Comparison of ENCODE assay signal across 9 cellular contexts in genomic region chr19:45817010-45817724, GRCh38. TPM values are rescaled to one million over a fixed set of nuclear protein-coding genes. Genes with fewer than 3 reads are reported as not detected.
DNase-seq lines count a peak whose midpoint lies in the region; ATAC-seq, FAIRE-seq and TF ChIP-seq lines count a peak whose summit lies in the region.
"Had no signal": no experiment of that assay in that cellular context is flagged by ENCODE, and none has a peak within 500 bp of the region (broad histone marks: within the 10 kb centered on the region; RNA-seq: fewer than 3 reads in every experiment).

No MANE protein-coding gene starts in this region.

- H3K9me3 Mint-ChIP-seq in activated CD4-positive, alpha-beta T cell treated with anti-CD3 and anti-CD28 coated beads, Interleukin-2, amount 10 ng/mL, durations not matched to agents 7 days and 5 days = no peaks in the 10 kb centered on the region

- H3K4me1 ChIP-seq in BLaER1 = peaks cover 46% of the 10 kb centered on the region
- H3K4me1 ChIP-seq in liver (ENCODE audit: control insufficient read depth in 4 of 4, insufficient read depth in 4 of 4, low read length in 3 of 4) = peaks cover 0 to 7% (median 0%) of the 10 kb centered on the region in 4 donors

- H3K27ac ChIP-seq in BLaER1 (peak overlapping the region; percentile 44; the same call in 1 of the 2 replicates), liver (ENCODE audit: low read depth in 1 of 2, low read length in 2 of 2) (no peak overlapping the region)

- FAIRE-seq in GM19239 (lab: Jason Lieb, UNC) = peak; percentile 97

- peak overlapping the region; percentile 90 for H3K4me2 ChIP-seq in BLaER1

- H4K20me1 ChIP-seq in BLaER1 = peaks cover 13% of the 10 kb centered on the region

- H3K4me1 Mint-ChIP-seq in activated CD4-positive, alpha-beta T cell treated with anti-CD3 and anti-CD28 coated beads, Interleukin-2, amount 10 ng/mL, durations not matched to agents 7 days and 5 days = peaks cover 7% of the 10 kb centered on the region

- no peaks in the 10 kb centered on the region for H3K27me3 Mint-ChIP-seq in activated CD4-positive, alpha-beta T cell treated with anti-CD3 and anti-CD28 coated beads, Interleukin-2, amount 10 ng/mL, durations not matched to agents 7 days and 5 days

- 22% methylated on average over 24 of the region's 24 CpGs for WGBS in liver

- no peak overlapping the region for H3K27ac Mint-ChIP-seq in activated CD4-positive, alpha-beta T cell treated with anti-CD3 and anti-CD28 coated beads, Interleukin-2, amount 10 ng/mL, durations not matched to agents 7 days and 5 days

- no peaks in the 10 kb centered on the region for H3K27me3 ChIP-seq in BLaER1
- no peaks in the 10 kb centered on the region for H3K27me3 ChIP-seq in liver (ENCODE audit: control insufficient read depth in 4 of 4, insufficient read depth in 4 of 4, low read length in 3 of 4)

- H3K9me3 ChIP-seq in BLaER1 = no peaks in the 10 kb centered on the region
- H3K9me3 ChIP-seq in liver (ENCODE audit: control insufficient read depth in 4 of 4, low read length in 3 of 4) = no peaks in the 10 kb centered on the region

- H3K36me3 Mint-ChIP-seq in activated CD4-positive, alpha-beta T cell treated with anti-CD3 and anti-CD28 coated beads, Interleukin-2, amount 10 ng/mL, durations not matched to agents 7 days and 5 days (ENCODE audit: low read depth) = peaks cover 3% of the 10 kb centered on the region

- POLR2A ChIA-PET in activated CD4-positive, alpha-beta T cell treated with anti-CD3 and anti-CD28 coated beads, Interleukin-2, amount 10 ng/mL, durations not matched to agents 7 days and 5 days (lab: Charles Lee) = interaction anchor here (0.5 kb wide), 1 partner anchor 101 kb away, joined by 3 read pairs; no protein-coding TSS in a partner anchor

- H3K4me3 ChIP-seq in BLaER1 (no peak overlapping the region), liver (ENCODE audit: low read depth in 1 of 3, low read length in 3 of 3) (no peak overlapping the region)

- DNase-seq in GM19239 (ENCODE audit: insufficient read length, low spot score) (peak; percentile 100), NCI-H526 treated with DMSO at 0.1 percent for 48 hours (lab: John Stamatoyannopoulos, UW) (peak; percentile 68), dermis blood vessel endothelial cell (peak; percentile 97)
- DNase-seq in activated CD4-positive, alpha-beta T cell treated with anti-CD3 and anti-CD28 coated beads, Interleukin-2, amount 10 ng/mL, durations not matched to agents 7 days and 5 days = peak; percentile 97
- peak; percentile 91 to 96 (median 94) for DNase-seq in stimulated activated CD4-positive, alpha-beta T cell treated with anti-CD3 and anti-CD28 coated beads, TNF-alpha, amount 100 ng/mL, for 4 hours (ENCODE audit: low read depth in 3 of 3)

- ATAC-seq in HG03460 (IDR thresholded peaks at IDR 0.05; ENCODE audit: unreplicated experiment) = peak; percentile 80

- H3K4me3 Mint-ChIP-seq in activated CD4-positive, alpha-beta T cell treated with anti-CD3 and anti-CD28 coated beads, Interleukin-2, amount 10 ng/mL, durations not matched to agents 7 days and 5 days = no peak overlapping the region

- peak; percentile 98 for TF ChIP-seq CTCF in liver (IDR thresholded peaks at IDR 0.05; ENCODE audit: low read depth, low read length, missing input control)

- H3K36me3 ChIP-seq in BLaER1 (peaks cover 39% of the 10 kb centered on the region), liver (ENCODE audit: control insufficient read depth in 4 of 4, insufficient read depth in 3 of 4, low read depth in 1 of 4, low read length in 3 of 4) (peaks cover 3 to 28% (median 8%) of the 10 kb centered on the region in 4 donors)

- peak; percentile 88 to 90 for TF ChIP-seq RAD21 in liver (IDR thresholded peaks at IDR 0.05)

- CTCF ChIA-PET in activated CD4-positive, alpha-beta T cell treated with anti-CD3 and anti-CD28 coated beads, Interleukin-2, amount 10 ng/mL, durations not matched to agents 7 days and 5 days (lab: Charles Lee) = interaction anchor here (0.5 to 3.3 kb wide), 39 partner anchors 9 to 485 kb away, joined by 3 to 16 read pairs (median 4); partner anchors contain the start of genes DMPK, DMWD, IRF2BP1 and PGLYRP1

- no peak overlapping the region for H3K9ac ChIP-seq in BLaER1
- H3K9ac ChIP-seq in liver (ENCODE audit: low read depth in 1 of 2, low read length in 2 of 2) = no peak overlapping the region

TF ChIP-seq in liver, 16 proteins besides CTCF, POLR2A, EP300 and RAD21 (continues in another document):
- TF ChIP-seq JUND (IDR thresholded peaks at IDR 0.05) (no peak), ATF3 (IDR thresholded peaks at IDR 0.05) (no peak), TAF1 (conservative IDR thresholded peaks at IDR 0.05) (no peak), EGR1 (IDR thresholded peaks at IDR 0.05; ENCODE audit: low read depth in 2 of 2) (no peak), HNF4G (IDR thresholded peaks at IDR 0.05) (no peak), REST (IDR thresholded peaks at IDR 0.05) (no peak), YY1 (IDR thresholded peaks at IDR 0.05) (no peak), MAX (IDR thresholded peaks at IDR 0.05) (no peak), NR2F2 (IDR thresholded peaks at IDR 0.05) (peak; percentile 59), SP1 (IDR thresholded peaks at IDR 0.05) (no peak), HNF4A (conservative IDR thresholded peaks at IDR 0.05) (no peak), ZBTB33 (IDR thresholded peaks at IDR 0.05) (no peak), RXRA (IDR thresholded peaks at IDR 0.05) (peak in 1 of 2 donors; percentile 50)

RNA-seq across cellular contexts. Expression of gene RSPH6A, which starts 2.1 kb away (rescaled TPM):
- under 1 TPM; 0.42 to 0.57 TPM for total RNA-seq in activated CD4-positive, alpha-beta T cell treated with anti-CD3 and anti-CD28 coated beads, Interleukin-2, amount 10 ng/mL, durations not matched to agents 7 days and 5 days
- under 0.01 and 0.05 TPM in 2 replicates for total RNA-seq in dermis blood vessel endothelial cell
- total RNA-seq in liver = under 1 TPM in 1 of 2 donors, not detected in 1; 0.08 TPM
- not detected for polyA plus RNA-seq in liver

RNA-seq across cellular contexts. Expression of gene DMWD, which starts 24.5 kb away (rescaled TPM):
- total RNA-seq in activated CD4-positive, alpha-beta T cell treated with anti-CD3 and anti-CD28 coated beads, Interleukin-2, amount 10 ng/mL, durations not matched to agents 7 days and 5 days = 10 to 100 TPM; 35.0 to 37.8 TPM
- total RNA-seq in dermis blood vessel endothelial cell (28.8 and 31.7 TPM in 2 replicates), liver (10 to 100 TPM; 11.3 to 14.6 TPM)
- polyA plus RNA-seq in liver = 1 to 10 TPM; 3.7 to 6.5 TPM

RNA-seq across cellular contexts. Expression of gene DMPK, which starts 34.9 kb away (rescaled TPM):
- 10 to 100 TPM; 24.1 to 24.4 TPM for total RNA-seq in activated CD4-positive, alpha-beta T cell treated with anti-CD3 and anti-CD28 coated beads, Interleukin-2, amount 10 ng/mL, durations not matched to agents 7 days and 5 days
- total RNA-seq in dermis blood vessel endothelial cell (10.9 and 12.4 TPM in 2 replicates), liver (10 to 100 TPM in 1 of 2 donors, 1 to 10 TPM in 1; 6.4 to 12.5 TPM)
- 1 to 10 TPM; 1.8 to 5.9 TPM for polyA plus RNA-seq in liver

RNA-seq across cellular contexts. Expression of gene SYMPK, which starts 45.8 kb away (rescaled TPM):
- total RNA-seq in activated CD4-positive, alpha-beta T cell treated with anti-CD3 and anti-CD28 coated beads, Interleukin-2, amount 10 ng/mL, durations not matched to agents 7 days and 5 days = 10 to 100 TPM; 91.0 to 98.0 TPM
- total RNA-seq in dermis blood vessel endothelial cell = 32.7 and 55.1 TPM in 2 replicates
- total RNA-seq in liver = 10 to 100 TPM; 22.2 to 26.1 TPM
- 10 to 100 TPM in 1 of 2 donors, 1 to 10 TPM in 1; 5.5 to 26.0 TPM for polyA plus RNA-seq in liver

RNA-seq across cellular contexts. Expression of gene FOXA3, which starts 47.0 kb away (rescaled TPM):
- not detected for total RNA-seq in activated CD4-positive, alpha-beta T cell treated with anti-CD3 and anti-CD28 coated beads, Interleukin-2, amount 10 ng/mL, durations not matched to agents 7 days and 5 days
- total RNA-seq in dermis blood vessel endothelial cell (0.14 TPM in 1 of 2 replicates, not detected in the other), liver (10 to 100 TPM; 12.3 to 30.8 TPM)
- 10 to 100 TPM; 11.5 to 37.1 TPM for polyA plus RNA-seq in liver
- total RNA-seq: T-helper 2 cell treated with Interferon-gamma antibody and Interleukin-4, amounts not matched to agents 100 ng/mL and 5 ng/mL, for 36 hours had no signal
